Comparison of ENCODE assay signal across 2 cellular contexts in the genomic region with DNA sequence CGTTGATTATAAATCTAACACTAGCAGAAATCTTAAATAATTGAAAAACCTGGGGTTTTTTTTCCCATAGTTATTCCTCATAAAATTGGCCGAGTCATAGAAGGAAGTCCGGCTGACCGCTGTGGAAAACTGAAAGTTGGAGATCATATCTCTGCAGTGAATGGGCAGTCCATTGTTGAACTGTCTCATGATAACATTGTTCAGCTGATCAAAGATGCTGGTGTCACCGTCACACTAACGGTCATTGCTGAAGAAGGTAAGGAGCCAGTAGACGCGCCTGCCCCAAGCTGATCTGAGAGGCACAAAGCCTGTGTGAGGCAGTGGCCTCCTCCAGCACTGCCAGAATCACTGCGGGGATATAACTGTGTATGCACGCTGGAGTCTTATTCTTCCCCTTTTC.
TF ChIP-seq lines count a peak whose summit lies in the region.

No MANE protein-coding gene starts in this region.

TF ChIP-seq in SK-N-SH, 30 proteins besides CTCF, POLR2A, EP300 and RAD21 (continued from another document):
- TF ChIP-seq TEAD4 (IDR thresholded peaks at IDR 0.05; ENCODE audit: borderline replicate concordance, insufficient read depth) (no peak), RXRA (IDR thresholded peaks at IDR 0.05; ENCODE audit: borderline replicate concordance, low read depth) (no peak), ELF1 (IDR thresholded peaks at IDR 0.05) (no peak), NFIC (IDR thresholded peaks at IDR 0.05; ENCODE audit: borderline replicate concordance) (no peak), FOXM1 (IDR thresholded peaks at IDR 0.05; ENCODE audit: low read depth) (no peak), CHD2 (IDR thresholded peaks at IDR 0.05; ENCODE audit: low read length, partially characterized antibody) (no peak), NRF1 (IDR thresholded peaks at IDR 0.05; ENCODE audit: low read depth, low read length) (no peak), TCF12 (IDR thresholded peaks at IDR 0.05) (no peak), REST (IDR thresholded peaks at IDR 0.05; ENCODE audit: low read depth, low read length) (no peak), ZBTB33 (IDR thresholded peaks at IDR 0.05; ENCODE audit: borderline replicate concordance, low read depth) (no peak), GABPA (IDR thresholded peaks at IDR 0.05; ENCODE audit: low read depth) (no peak), RCOR1 (IDR thresholded peaks at IDR 0.05; ENCODE audit: low read length) (no peak), SMC3 (IDR thresholded peaks at IDR 0.05; ENCODE audit: low read depth, low read length) (no peak), GATA2 (CRISPR knock-in tag; IDR thresholded peaks at IDR 0.05) (no peak), EZH2phosphoT487 (IDR thresholded peaks at IDR 0.05; ENCODE audit: borderline replicate concordance, low read depth) (no peak)
TF ChIP-seq in SK-N-SH: peak in this region for 0.

TF ChIP-seq in SK-N-SH treated with all-trans-retinoic acid at 6 μM for 48 hours, 23 proteins besides CTCF, POLR2A, EP300 and RAD21 (continued from another document):
- TF ChIP-seq POU6F1 (CRISPR knock-in tag; IDR thresholded peaks at IDR 0.05; ENCODE audit: borderline replicate concordance, low read depth) (no peak), GLIS3 (CRISPR knock-in tag; IDR thresholded peaks at IDR 0.05) (no peak), SNAI2 (CRISPR knock-in tag; IDR thresholded peaks at IDR 0.05) (no peak), CREB5 (CRISPR knock-in tag; IDR thresholded peaks at IDR 0.05; ENCODE audit: low read depth) (no peak), BACH2 (CRISPR knock-in tag; IDR thresholded peaks at IDR 0.05; ENCODE audit: borderline replicate concordance) (no peak), ESRRG (CRISPR knock-in tag; IDR thresholded peaks at IDR 0.05) (no peak), ARNTL (CRISPR knock-in tag; IDR thresholded peaks at IDR 0.05; ENCODE audit: borderline replicate concordance, low read depth) (no peak), PATZ1 (CRISPR knock-in tag; IDR thresholded peaks at IDR 0.05; ENCODE audit: borderline replicate concordance) (no peak), ZC3H10 (CRISPR knock-in tag; IDR thresholded peaks at IDR 0.05) (no peak), RARB (CRISPR knock-in tag; IDR thresholded peaks at IDR 0.05) (no peak)
- TF ChIP-seq, protein P1, sequence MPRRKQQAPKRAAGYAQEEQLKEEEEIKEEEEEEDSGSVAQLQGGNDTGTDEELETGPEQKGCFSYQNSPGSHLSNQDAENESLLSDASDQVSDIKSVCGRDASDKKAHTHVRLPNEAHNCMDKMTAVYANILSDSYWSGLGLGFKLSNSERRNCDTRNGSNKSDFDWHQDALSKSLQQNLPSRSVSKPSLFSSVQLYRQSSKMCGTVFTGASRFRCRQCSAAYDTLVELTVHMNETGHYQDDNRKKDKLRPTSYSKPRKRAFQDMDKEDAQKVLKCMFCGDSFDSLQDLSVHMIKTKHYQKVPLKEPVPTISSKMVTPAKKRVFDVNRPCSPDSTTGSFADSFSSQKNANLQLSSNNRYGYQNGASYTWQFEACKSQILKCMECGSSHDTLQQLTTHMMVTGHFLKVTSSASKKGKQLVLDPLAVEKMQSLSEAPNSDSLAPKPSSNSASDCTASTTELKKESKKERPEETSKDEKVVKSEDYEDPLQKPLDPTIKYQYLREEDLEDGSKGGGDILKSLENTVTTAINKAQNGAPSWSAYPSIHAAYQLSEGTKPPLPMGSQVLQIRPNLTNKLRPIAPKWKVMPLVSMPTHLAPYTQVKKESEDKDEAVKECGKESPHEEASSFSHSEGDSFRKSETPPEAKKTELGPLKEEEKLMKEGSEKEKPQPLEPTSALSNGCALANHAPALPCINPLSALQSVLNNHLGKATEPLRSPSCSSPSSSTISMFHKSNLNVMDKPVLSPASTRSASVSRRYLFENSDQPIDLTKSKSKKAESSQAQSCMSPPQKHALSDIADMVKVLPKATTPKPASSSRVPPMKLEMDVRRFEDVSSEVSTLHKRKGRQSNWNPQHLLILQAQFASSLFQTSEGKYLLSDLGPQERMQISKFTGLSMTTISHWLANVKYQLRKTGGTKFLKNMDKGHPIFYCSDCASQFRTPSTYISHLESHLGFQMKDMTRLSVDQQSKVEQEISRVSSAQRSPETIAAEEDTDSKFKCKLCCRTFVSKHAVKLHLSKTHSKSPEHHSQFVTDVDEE (CRISPR knock-in tag; IDR thresholded peaks at IDR 0.05): no peak
